ENCODE assay signal across 9 cellular contexts in the genomic region with DNA sequence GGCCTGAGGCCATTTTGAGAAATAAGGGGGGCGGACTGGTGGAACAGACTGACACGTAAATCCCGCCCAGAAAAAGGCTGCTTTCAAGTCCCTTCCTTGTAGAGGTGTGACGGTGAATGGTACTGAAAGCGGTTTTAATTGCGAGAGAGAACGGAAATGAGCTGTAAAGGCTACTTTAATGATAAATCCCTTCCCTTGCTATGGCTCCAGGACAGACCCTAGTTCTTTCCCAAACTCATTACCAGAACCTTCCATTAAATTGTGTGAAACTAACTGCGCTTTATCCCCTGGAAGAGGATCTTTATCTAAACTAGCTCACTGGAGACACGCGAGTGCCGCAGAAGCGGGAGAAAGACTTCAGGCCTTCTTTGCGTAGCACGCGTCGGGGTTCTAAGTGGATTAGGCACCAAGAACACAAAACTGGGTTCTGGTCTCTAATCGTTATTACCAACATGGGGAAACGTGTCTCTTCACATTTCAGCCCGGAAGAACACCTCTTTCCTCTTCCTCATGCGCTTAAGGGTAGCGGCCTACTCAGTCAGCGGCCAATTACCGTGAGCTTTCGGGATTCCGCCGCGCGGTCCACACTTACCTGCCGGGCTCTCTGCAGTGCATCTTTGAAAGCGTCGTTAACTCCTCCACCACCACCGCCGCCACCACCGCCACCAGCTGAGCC. TPM values are rescaled to one million over a fixed set of nuclear protein-coding genes. Genes with fewer than 3 reads are reported as not detected.
A peak's percentile ranks its signal among the peaks of the same experiment; 100 is the strongest.
DNase-seq lines count a peak whose midpoint lies in the region; ATAC-seq and TF ChIP-seq lines count a peak whose summit lies in the region.
"Had no signal": no experiment of that assay in that cellular context is flagged by ENCODE, and none has a peak within 500 bp of the region (broad histone marks: within the 10 kb centered on the region; RNA-seq: fewer than 3 reads in every experiment).

No MANE protein-coding gene starts in this region.

- H3K36me3 ChIP-seq in esophagus (ENCODE audit: control insufficient read depth in 2 of 2, insufficient read depth in 2 of 2, low read length in 1 of 2), result no peaks in the 10 kb centered on the region

- no peak for TF ChIP-seq CTCF in Calu3 (IDR thresholded peaks at IDR 0.05; ENCODE audit: unreplicated experiment)

- H3K27me3 Mint-ChIP-seq in Calu3 (ENCODE audit: unreplicated experiment), result no peaks in the 10 kb centered on the region

- ATAC-seq in GM21423 (IDR thresholded peaks at IDR 0.05; ENCODE audit: unreplicated experiment), result peak; percentile 61
- ATAC-seq in stimulated activated effector memory CD8-positive, alpha-beta T cell treated with anti-CD3 and anti-CD28 coated beads, Interleukin-12 subunit alpha, Interleukin-12 subunit beta, amount 100 ng/mL, for 72 hours, result peak; percentile 85

- H3K4me1 Mint-ChIP-seq in Calu3 (ENCODE audit: low read depth, unreplicated experiment), result peaks cover 30% of the 10 kb centered on the region
- H3K4me1 Mint-ChIP-seq in stimulated activated effector memory CD8-positive, alpha-beta T cell treated with anti-CD3 and anti-CD28 coated beads, Interleukin-12 subunit alpha, Interleukin-12 subunit beta, amount 100 ng/mL, for 72 hours, result peaks cover 23% of the 10 kb centered on the region

- 0% methylated on average over 34 of the region's 34 CpGs for WGBS in esophagus, 2 donors

- CTCF ChIA-PET in Calu3 (lab: Charles Lee), result interaction anchor here (1.4 to 1.7 kb wide), 2 partner anchors 26 to 136 kb away, joined by 7 to 10 read pairs; a partner anchor contains a TSS

- H3K27me3 ChIP-seq in esophagus (ENCODE audit: control insufficient read depth in 1 of 2, insufficient read depth in 2 of 2, low read length in 2 of 2), result no peaks in the 10 kb centered on the region

- no peak overlapping the region for H3K27ac Mint-ChIP-seq in Calu3 (ENCODE audit: unreplicated experiment)
- H3K27ac Mint-ChIP-seq in stimulated activated effector memory CD8-positive, alpha-beta T cell treated with anti-CD3 and anti-CD28 coated beads, Interleukin-12 subunit alpha, Interleukin-12 subunit beta, amount 100 ng/mL, for 72 hours, result no peak overlapping the region
- H3K27ac Mint-ChIP-seq: nephron had no signal

- H3K4me3 ChIP-seq in esophagus (ENCODE audit: low read depth in 1 of 2, low read length in 2 of 2), result peak overlapping the region; percentile 63 to 98

- H3K9me3 Mint-ChIP-seq in Calu3 (ENCODE audit: low read depth, unreplicated experiment), result no peaks in the 10 kb centered on the region
- H3K9me3 Mint-ChIP-seq in stimulated activated effector memory CD8-positive, alpha-beta T cell treated with anti-CD3 and anti-CD28 coated beads, Interleukin-12 subunit alpha, Interleukin-12 subunit beta, amount 100 ng/mL, for 72 hours, result peaks cover 1% of the 10 kb centered on the region
- H3K9me3 Mint-ChIP-seq: nephron had no signal

- H3K36me3 Mint-ChIP-seq in Calu3 (ENCODE audit: insufficient read depth, unreplicated experiment), result peaks cover 9% of the 10 kb centered on the region
- peaks cover 15% of the 10 kb centered on the region for H3K36me3 Mint-ChIP-seq in stimulated activated effector memory CD8-positive, alpha-beta T cell treated with anti-CD3 and anti-CD28 coated beads, Interleukin-12 subunit alpha, Interleukin-12 subunit beta, amount 100 ng/mL, for 72 hours

- DNase-seq in Calu3, result peak; percentile 76
- DNase-seq in HUDEP-2 (lab: John Stamatoyannopoulos, UW; ENCODE audit: unreplicated experiment in 76 of 76), result peak in 73 of 76 experiments; percentile 15 to 88 (median 68)
- peak; percentile 96 for DNase-seq in NOMO-1 treated with DMSO at 0.1 percent for 48 hours (lab: John Stamatoyannopoulos, UW; ENCODE audit: unreplicated experiment)
- peak; percentile 57 for DNase-seq in activated CD8-positive, alpha-beta memory T cell treated with anti-CD3 and anti-CD28 coated beads, Interleukin-2, amount 50 U/mL, for 24 hours (ENCODE audit: extremely low read depth)
- DNase-seq in myocyte (ENCODE audit: low read depth), result peak; percentile 87
- DNase-seq in stimulated activated effector memory CD8-positive, alpha-beta T cell treated with anti-CD3 and anti-CD28 coated beads, Interleukin-12 subunit alpha, Interleukin-12 subunit beta, amount 100 ng/mL, for 72 hours (ENCODE audit: low spot score in 2 of 2), result peak; percentile 52 to 89

- H3K4me1 ChIP-seq in esophagus (ENCODE audit: control insufficient read depth in 2 of 2, insufficient read depth in 2 of 2, low read length in 1 of 2), result peaks cover 0 to 3% of the 10 kb centered on the region in 2 donors

- peak overlapping the region; percentile 92 to 100 for H3K27ac ChIP-seq in esophagus (ENCODE audit: low read depth in 2 of 2, low read length in 1 of 2)

- no peaks in the 10 kb centered on the region for H3K9me3 ChIP-seq in esophagus (ENCODE audit: control insufficient read depth in 2 of 2, insufficient read depth in 1 of 2, low read depth in 1 of 2, low read length in 1 of 2)

- BruUV-seq in Calu3 (replicated peaks; lab: Mats Ljungman, UMichigan), result TSS peak; percentile 63

- intact Hi-C loops in Calu3 (cut with micrococcal nuclease; ENCODE audit: unreplicated experiment), result loop anchor here (2.0 to 10.0 kb wide), 3 partner anchors 69 to 224 kb away; a partner anchor contains a TSS

- H3K4me3 Mint-ChIP-seq in Calu3 (ENCODE audit: low read depth, unreplicated experiment), result no peak overlapping the region
- H3K4me3 Mint-ChIP-seq in stimulated activated effector memory CD8-positive, alpha-beta T cell treated with anti-CD3 and anti-CD28 coated beads, Interleukin-12 subunit alpha, Interleukin-12 subunit beta, amount 100 ng/mL, for 72 hours, result no peak overlapping the region
- H3K4me3 Mint-ChIP-seq: nephron had no signal

RNA-seq across cellular contexts. Expression of a gene that starts 0.4 kb away (rescaled TPM):
- total RNA-seq in Calu3 (2022) (165 and 188 TPM in 2 replicates), myocyte (107 and 134 TPM in 2 replicates)
- 10 to 100 TPM; 25.7 to 38.6 TPM for polyA plus RNA-seq in esophagus
- 63.7 TPM for polyA plus RNA-seq in myocyte (2012)

RNA-seq across cellular contexts. Expression of a gene that starts 26.3 kb away (rescaled TPM):
- total RNA-seq in Calu3 (2022) (15.0 and 23.0 TPM in 2 replicates), myocyte (223 and 226 TPM in 2 replicates)
- polyA plus RNA-seq in esophagus, result 1 to 10 TPM; 4.9 to 7.7 TPM
- polyA plus RNA-seq in myocyte (2012), result 87.1 TPM

Comparison
In these comparisons a context has a peak if more than half of its experiments do, and no peak if none do; other contexts are left out.
1. Peak in every context shown above with its lines: DNase-seq, ATAC-seq, H3K4me3 ChIP-seq and H3K27ac ChIP-seq.